In genomic region chr1:6601865-6602668, GRCh38 we compare ENCODE assay signal across 8 cellular contexts. TPM values are rescaled to one million over a fixed set of nuclear protein-coding genes. Genes with fewer than 3 reads are reported as not detected.
DNase-seq lines count a peak whose midpoint lies in the region; ATAC-seq and TF ChIP-seq lines count a peak whose summit lies in the region.

No MANE protein-coding gene starts in this region.

- TF ChIP-seq CTCF in DOHH2 (IDR thresholded peaks at IDR 0.05; ENCODE audit: low read depth, low read length, poor library complexity, severe bottlenecking) (peak; percentile 24), fibroblast of mammary gland (conservative IDR thresholded peaks at IDR 0.05; ENCODE audit: control insufficient read depth, insufficient read depth, low read depth, low read length) (no peak), natural killer cell (IDR thresholded peaks at IDR 0.05) (no peak)

- H3K4me1 ChIP-seq in DOHH2 (ENCODE audit: control insufficient read depth, low read length), result peaks cover 45% of the 10 kb centered on the region

- peaks cover 10% of the 10 kb centered on the region for H3F3A ChIP-seq in DOHH2 (ENCODE audit: control insufficient read depth, insufficient read depth)

- peaks cover 30% of the 10 kb centered on the region for H3K36me3 Mint-ChIP-seq in activated CD8-positive, alpha-beta T cell treated with anti-CD3 and anti-CD28 coated beads, Interleukin-2, amount 10 ng/mL, durations not matched to agents 7 days and 5 days (ENCODE audit: low read depth)
- no peaks in the 10 kb centered on the region for H3K36me3 Mint-ChIP-seq in natural killer cell

- intact Hi-C loops in natural killer cell (cut with micrococcal nuclease), result loop anchor here (1.0 to 5.0 kb wide), 3 partner anchors 23 to 575 kb away; partner anchors contain the start of genes CAMTA1 and ZBTB48

- CTCF ChIA-PET in activated CD8-positive, alpha-beta T cell treated with anti-CD3 and anti-CD28 coated beads, Interleukin-2, amount 10 ng/mL, durations not matched to agents 7 days and 5 days (lab: Charles Lee), result interaction anchor here (0.7 to 4.7 kb wide), 9 partner anchors 9 to 111 kb away, joined by 3 to 37 read pairs (median 3); partner anchors contain the start of genes NOL9, TAS1R1 and ZBTB48

- H3K9me3 Mint-ChIP-seq in activated CD8-positive, alpha-beta T cell treated with anti-CD3 and anti-CD28 coated beads, Interleukin-2, amount 10 ng/mL, durations not matched to agents 7 days and 5 days (ENCODE audit: insufficient read depth), result no peaks in the 10 kb centered on the region
- no peaks in the 10 kb centered on the region for H3K9me3 Mint-ChIP-seq in natural killer cell

- no peak overlapping the region for H3K27ac ChIP-seq in DOHH2 (ENCODE audit: low read depth, low read length)

- no peaks in the 10 kb centered on the region for H3K9me2 ChIP-seq in DOHH2 (replicated peaks; ENCODE audit: control insufficient read depth, low read length)

- ATAC-seq in GM21390 (IDR thresholded peaks at IDR 0.05; ENCODE audit: unreplicated experiment), result peak; percentile 35
- ATAC-seq in activated CD8-positive, alpha-beta T cell treated with anti-CD3 and anti-CD28 coated beads, Interleukin-2, amount 10 ng/mL, durations not matched to agents 7 days and 5 days, result peak; percentile 45
- peak; percentile 27 to 46 (median 45) for ATAC-seq in natural killer cell

- H3K79me2 ChIP-seq in DOHH2 (ENCODE audit: control insufficient read depth, low read length), result peaks cover 25% of the 10 kb centered on the region

- no peaks in the 10 kb centered on the region for H3K9me3 ChIP-seq in DOHH2 (ENCODE audit: control insufficient read depth, insufficient read depth, low read length)

- POLR2A ChIA-PET in activated CD8-positive, alpha-beta T cell treated with anti-CD3 and anti-CD28 coated beads, Interleukin-2, amount 10 ng/mL, durations not matched to agents 7 days and 5 days (lab: Charles Lee), result interaction anchor here (0.5 to 4.5 kb wide), 6 partner anchors 13 to 182 kb away, joined by 3 to 32 read pairs (median 4); partner anchors contain the start of genes NOL9, TAS1R1 and ZBTB48

- peaks cover 43% of the 10 kb centered on the region for H3K27me3 ChIP-seq in DOHH2 (ENCODE audit: control insufficient read depth, low read length)

- H4K20me1 ChIP-seq in DOHH2 (ENCODE audit: control insufficient read depth, insufficient read depth, low read depth, low read length), result peaks cover 10% of the 10 kb centered on the region; the same call in 1 of the 2 replicates

- peaks cover 10% of the 10 kb centered on the region; the same call in 1 of the 2 replicates for H3K36me3 ChIP-seq in DOHH2 (ENCODE audit: control insufficient read depth, low read length)

- peak overlapping the region; percentile 99 for H3K4me3 Mint-ChIP-seq in activated CD8-positive, alpha-beta T cell treated with anti-CD3 and anti-CD28 coated beads, Interleukin-2, amount 10 ng/mL, durations not matched to agents 7 days and 5 days
- H3K4me3 Mint-ChIP-seq in natural killer cell, result peak overlapping the region; percentile 98

- H3K4me3 ChIP-seq in DOHH2 (ENCODE audit: low read length) (peak overlapping the region; percentile 80), fibroblast of mammary gland (ENCODE audit: control insufficient read depth, low read depth, low read length) (peak overlapping the region; percentile 93)

- H3K4me1 Mint-ChIP-seq in activated CD8-positive, alpha-beta T cell treated with anti-CD3 and anti-CD28 coated beads, Interleukin-2, amount 10 ng/mL, durations not matched to agents 7 days and 5 days (ENCODE audit: low read depth), result peaks cover 33% of the 10 kb centered on the region
- H3K4me1 Mint-ChIP-seq in natural killer cell, result peaks cover 42% of the 10 kb centered on the region in 2 donors

- DNase-seq in HuH-7 (ENCODE audit: low spot score), result peak; percentile 49
- no peak for DNase-seq in activated CD8-positive, alpha-beta T cell treated with anti-CD3 and anti-CD28 coated beads, Interleukin-2, amount 10 ng/mL, durations not matched to agents 7 days and 5 days
- peak; percentile 50 for DNase-seq in fibroblast of mammary gland (ENCODE audit: low read depth)
- DNase-seq in natural killer cell, result peak; percentile 39
- DNase-seq in NAMALWA (ENCODE audit: low spot score), result no peak
- no peak for DNase-seq in GOT3 (lab: John Stamatoyannopoulos, UW)

- no peaks in the 10 kb centered on the region for H3K27me3 Mint-ChIP-seq in activated CD8-positive, alpha-beta T cell treated with anti-CD3 and anti-CD28 coated beads, Interleukin-2, amount 10 ng/mL, durations not matched to agents 7 days and 5 days (ENCODE audit: low read depth)
- H3K27me3 Mint-ChIP-seq in natural killer cell (ENCODE audit: low read depth in 2 of 2), result no peaks in the 10 kb centered on the region

- H3K4me2 ChIP-seq in DOHH2 (ENCODE audit: low read length), result peak overlapping the region; percentile 93

- H3K27ac Mint-ChIP-seq in activated CD8-positive, alpha-beta T cell treated with anti-CD3 and anti-CD28 coated beads, Interleukin-2, amount 10 ng/mL, durations not matched to agents 7 days and 5 days, result peak overlapping the region; percentile 93
- peak overlapping the region; percentile 93 to 99 for H3K27ac Mint-ChIP-seq in natural killer cell

RNA-seq across cellular contexts. Expression of gene KLHL21, which starts 0.6 kb away (rescaled TPM):
- total RNA-seq in activated CD8-positive, alpha-beta T cell treated with anti-CD3 and anti-CD28 coated beads, Interleukin-2, amount 10 ng/mL, durations not matched to agents 7 days and 5 days, result 10 to 100 TPM; 22.8 to 23.0 TPM
- total RNA-seq in natural killer cell, result 10 to 100 TPM; 23.5 to 37.8 (median 28.9) TPM

RNA-seq across cellular contexts. Expression of gene PHF13, which starts 11.5 kb away (rescaled TPM):
- total RNA-seq in activated CD8-positive, alpha-beta T cell treated with anti-CD3 and anti-CD28 coated beads, Interleukin-2, amount 10 ng/mL, durations not matched to agents 7 days and 5 days, result 10 to 100 TPM; 11.8 to 12.6 TPM
- total RNA-seq in natural killer cell, result 10 to 100 TPM in 2 of 3 donors, 1 to 10 TPM in 1; 7.3 to 14.2 (median 10.9) TPM

RNA-seq across cellular contexts. Expression of gene ZBTB48, which starts 22.3 kb away (rescaled TPM):
- total RNA-seq in activated CD8-positive, alpha-beta T cell treated with anti-CD3 and anti-CD28 coated beads, Interleukin-2, amount 10 ng/mL, durations not matched to agents 7 days and 5 days, result 10 to 100 TPM; 36.5 to 41.7 TPM
- 10 to 100 TPM; 45.6 to 56.4 (median 54.0) TPM for total RNA-seq in natural killer cell

RNA-seq across cellular contexts. Expression of gene THAP3, which starts 22.6 kb away (rescaled TPM):
- total RNA-seq in activated CD8-positive, alpha-beta T cell treated with anti-CD3 and anti-CD28 coated beads, Interleukin-2, amount 10 ng/mL, durations not matched to agents 7 days and 5 days, result 10 to 100 TPM; 19.1 to 20.8 TPM
- 10 to 100 TPM; 11.7 to 23.4 (median 23.1) TPM for total RNA-seq in natural killer cell

RNA-seq across cellular contexts. Expression of gene TAS1R1, which starts 47.0 kb away (rescaled TPM):
- not detected for total RNA-seq in activated CD8-positive, alpha-beta T cell treated with anti-CD3 and anti-CD28 coated beads, Interleukin-2, amount 10 ng/mL, durations not matched to agents 7 days and 5 days
- not detected for total RNA-seq in natural killer cell

Comparison
In these comparisons a context has a peak if more than half of its experiments do, and no peak if none do; other contexts are left out.
1. DNase-seq: peak in HuH-7 (single experiment), fibroblast of mammary gland (single experiment) and natural killer cell (single experiment); none in activated CD8-positive, alpha-beta T cell treated with anti-CD3 and anti-CD28 coated beads, Interleukin-2, amount 10 ng/mL, durations not matched to agents 7 days and 5 days (single experiment), NAMALWA (single experiment) and GOT3 (single experiment).
2. Peak in every context shown above with its lines, with median percentiles within 50 percentile points of each other: ATAC-seq.